Comparison of ENCODE assay signal across 29 cellular contexts in genomic region chr22:45312856-45313255, GRCh38. TPM values are rescaled to one million over a fixed set of nuclear protein-coding genes. Genes with fewer than 3 reads are reported as not detected.
DNase-seq lines count a peak whose midpoint lies in the region; ATAC-seq and TF ChIP-seq lines count a peak whose summit lies in the region.
"Had no signal": no experiment of that assay in that cellular context is flagged by ENCODE, and none has a peak within 500 bp of the region (broad histone marks: within the 10 kb centered on the region; RNA-seq: fewer than 3 reads in every experiment).

No MANE protein-coding gene starts in this region.

- H3K27me3 Mint-ChIP-seq in stimulated activated naive CD8-positive, alpha-beta T cell treated with anti-CD3 and anti-CD28 coated beads, Interleukin-15, Interleukin-2, amounts not matched to agents 100 ng/mL and 50 ng/mL, for 24 hours = no peaks in the 10 kb centered on the region
- H3K27me3 Mint-ChIP-seq in stimulated activated naive CD8-positive, alpha-beta T cell treated with anti-CD3 and anti-CD28 coated beads, Interleukin-15, amount 100 ng/mL, for 72 hours = no peaks in the 10 kb centered on the region

- 75 to 86% methylated on average over 3 of the region's 4 CpGs for WGBS in mesodermal cell (ENCODE audit: insufficient coverage in 2 of 2), 2 experiments

- peak overlapping the region; percentile 5 for H3K4me3 Mint-ChIP-seq in stimulated activated naive CD8-positive, alpha-beta T cell treated with anti-CD3 and anti-CD28 coated beads, Interleukin-15, Interleukin-2, amounts not matched to agents 100 ng/mL and 50 ng/mL, for 24 hours
- H3K4me3 Mint-ChIP-seq in stimulated activated naive CD8-positive, alpha-beta T cell treated with anti-CD3 and anti-CD28 coated beads, Interleukin-15, amount 100 ng/mL, for 72 hours = no peak overlapping the region

- no peak for ATAC-seq in stimulated activated naive CD8-positive, alpha-beta T cell treated with anti-CD3 and anti-CD28 coated beads, Interleukin-15, amount 100 ng/mL, for 72 hours
- ATAC-seq in HG02885 (IDR thresholded peaks at IDR 0.05; ENCODE audit: poor library complexity, unreplicated experiment) = no peak
- ATAC-seq: activated CD4-positive, CD25-positive, alpha-beta regulatory T cell treated with anti-CD3 and anti-CD28 coated beads, Interleukin-2, amount 50 U/mL, for 24 hours had no signal

- H3K4me1 ChIP-seq in mesodermal cell (ENCODE audit: control insufficient read depth, insufficient read depth, low read length, poor library complexity, severe bottlenecking) = peaks cover 33% of the 10 kb centered on the region

- H3K27ac ChIP-seq in VCaP (peak overlapping the region; percentile 75), mesodermal cell (ENCODE audit: low read depth, low read length, severe bottlenecking) (peak overlapping the region; percentile 29)
- H3K27ac ChIP-seq: BLaER1 treated with 17β-estradiol and CSF1 and Interleukin-3, amounts not matched to agents 10 nM and 100 nM; coronary artery; HL-60; RWPE1; SK-N-MC had no signal

- H3K27ac Mint-ChIP-seq in stimulated activated naive CD8-positive, alpha-beta T cell treated with anti-CD3 and anti-CD28 coated beads, Interleukin-15, Interleukin-2, amounts not matched to agents 100 ng/mL and 50 ng/mL, for 24 hours = no peak overlapping the region
- H3K27ac Mint-ChIP-seq in stimulated activated naive CD8-positive, alpha-beta T cell treated with anti-CD3 and anti-CD28 coated beads, Interleukin-15, amount 100 ng/mL, for 72 hours = no peak overlapping the region

- H3K36me3 Mint-ChIP-seq in stimulated activated naive CD8-positive, alpha-beta T cell treated with anti-CD3 and anti-CD28 coated beads, Interleukin-15, Interleukin-2, amounts not matched to agents 100 ng/mL and 50 ng/mL, for 24 hours (ENCODE audit: low read depth) = peaks cover 3% of the 10 kb centered on the region

- H3K9me3 ChIP-seq in mesodermal cell (ENCODE audit: control insufficient read depth, low read length) = no peaks in the 10 kb centered on the region
- H3K9me3 ChIP-seq: BLaER1 treated with 17β-estradiol and CSF1 and Interleukin-3, amounts not matched to agents 10 nM and 100 nM had no signal

- no peak for TF ChIP-seq CTCF in VCaP (conservative IDR thresholded peaks at IDR 0.05)

- H3K4me3 ChIP-seq in mesodermal cell (ENCODE audit: extremely low read depth, insufficient read depth, low read length, poor library complexity, severe bottlenecking) = no peak overlapping the region
- H3K4me3 ChIP-seq: BLaER1 treated with 17β-estradiol and CSF1 and Interleukin-3, amounts not matched to agents 10 nM and 100 nM; coronary artery; SK-N-MC had no signal

- H3K4me1 Mint-ChIP-seq in stimulated activated naive CD8-positive, alpha-beta T cell treated with anti-CD3 and anti-CD28 coated beads, Interleukin-15, Interleukin-2, amounts not matched to agents 100 ng/mL and 50 ng/mL, for 24 hours (ENCODE audit: low read depth) = peaks cover 77% of the 10 kb centered on the region
- peaks cover 88% of the 10 kb centered on the region for H3K4me1 Mint-ChIP-seq in stimulated activated naive CD8-positive, alpha-beta T cell treated with anti-CD3 and anti-CD28 coated beads, Interleukin-15, amount 100 ng/mL, for 72 hours

- DNase-seq in stimulated activated naive CD8-positive, alpha-beta T cell treated with anti-CD3 and anti-CD28 coated beads, Interleukin-15, amount 100 ng/mL, for 72 hours = no peak
- no peak for DNase-seq in NCI-H1417 (lab: John Stamatoyannopoulos, UW)
- no peak for DNase-seq in NK-92 (lab: John Stamatoyannopoulos, UW; ENCODE audit: unreplicated experiment)
- no peak for DNase-seq in posterior vena cava (ENCODE audit: low spot score)
- DNase-seq: ACHN; activated gamma-delta T cell treated with Interleukin-2 at 50 U/mL for 16 hours; glutamatergic neuron; H7; NCI-H1092; NCI-H1930; NCI-H69; retina; stimulated activated CD4-positive, alpha-beta T cell treated with anti-CD3 and anti-CD28 coated beads, Interleukin-4, amount 100 ng/mL, for 24 hours; stimulated activated naive CD4-positive, alpha-beta T cell; T-helper 9 cell had no signal

- H3K9me3 Mint-ChIP-seq in stimulated activated naive CD8-positive, alpha-beta T cell treated with anti-CD3 and anti-CD28 coated beads, Interleukin-15, Interleukin-2, amounts not matched to agents 100 ng/mL and 50 ng/mL, for 24 hours = no peaks in the 10 kb centered on the region
- no peaks in the 10 kb centered on the region for H3K9me3 Mint-ChIP-seq in stimulated activated naive CD8-positive, alpha-beta T cell treated with anti-CD3 and anti-CD28 coated beads, Interleukin-15, amount 100 ng/mL, for 72 hours

- intact Hi-C loops in posterior vena cava (cut with DNase I) = no loop called here

- peaks cover 10% of the 10 kb centered on the region for H3K36me3 ChIP-seq in mesodermal cell (ENCODE audit: control insufficient read depth, insufficient read depth, low read length)

RNA-seq across cellular contexts. Expression of gene FAM118A, which starts 3.1 kb away (rescaled TPM):
- polyA plus RNA-seq in mesodermal cell (2013, experiment 1 of 2) = 25.0 TPM
- 27.0 TPM for polyA plus RNA-seq in mesodermal cell (2013, experiment 2 of 2)
- 10 to 100 TPM; 16.0 to 24.6 TPM for total RNA-seq in posterior vena cava

RNA-seq across cellular contexts. Expression of gene UPK3A, which starts 28.1 kb away (rescaled TPM):
- not detected for polyA plus RNA-seq in mesodermal cell (2013, experiment 1 of 2)
- not detected for polyA plus RNA-seq in mesodermal cell (2013, experiment 2 of 2)
- total RNA-seq in posterior vena cava = not detected
- total RNA-seq: Daoy, H7, lung microvascular endothelial cell, omental fat pad had no signal
- polyA plus RNA-seq: adipose tissue had no signal
